20 cellular contexts compared by ENCODE assay signal in genomic region chr15:57044072-57044702, GRCh38.
"Had no signal": no experiment of that assay in that cellular context is flagged by ENCODE, and none has a peak within 500 bp of the region (broad histone marks: within the 10 kb centered on the region; RNA-seq: fewer than 3 reads in every experiment).

No MANE protein-coding gene starts in this region.

- H3K9ac ChIP-seq: neural progenitor cell had no signal

- FAIRE-seq: TTC549 had no signal

- H3K27me3 ChIP-seq: colonic mucosa, esophagus squamous epithelium, heart right ventricle, neural progenitor cell, right atrium auricular region, spleen, thyroid gland had no signal

- H3K27ac ChIP-seq: colonic mucosa, esophagus squamous epithelium, heart right ventricle, neural progenitor cell, right atrium auricular region, spleen, thyroid gland, WERI-Rb-1 had no signal

- H3K36me3 ChIP-seq: colonic mucosa, esophagus squamous epithelium, heart right ventricle, neural progenitor cell, right atrium auricular region, thyroid gland, WERI-Rb-1 had no signal

- H3K4me3 ChIP-seq: colonic mucosa, esophagus squamous epithelium, heart right ventricle, neural progenitor cell, right atrium auricular region, spleen, thyroid gland had no signal

- ATAC-seq: activated naive CD4-positive, alpha-beta T cell treated with anti-CD3 and anti-CD28 coated beads, Interleukin-2, amount 50 U/mL, for 72 hours; left lobe of liver; naive thymus-derived CD4-positive, alpha-beta T cell had no signal

- H2AFZ ChIP-seq: neural progenitor cell had no signal

- H3K4me1 ChIP-seq: colonic mucosa, thyroid gland had no signal

- H3K4me2 ChIP-seq: neural progenitor cell had no signal

- H3K9me3 ChIP-seq: colonic mucosa, esophagus squamous epithelium, heart right ventricle, right atrium auricular region, thyroid gland had no signal

- DNase-seq: activated CD4-positive, alpha-beta T cell treated with anti-CD3 and anti-CD28 coated beads for 1 hour; activated CD4-positive, alpha-beta T cell treated with anti-CD3 and anti-CD28 coated beads, Interleukin-2, amount 50 U/mL, for 1 hour; activated T-cell treated with anti-CD3 and anti-CD28 coated beads, Interleukin-2, amount 50 U/mL, for 1 hour; aorta; colonic mucosa; esophagus squamous epithelium; heart right ventricle; islet precursor cell; naive thymus-derived CD4-positive, alpha-beta T cell; spleen; stimulated activated CD4-positive, alpha-beta T cell treated with anti-CD3 and anti-CD28 coated beads, Interleukin-4, amount 100 ng/mL, for 1 hour; stimulated activated naive CD4-positive, alpha-beta T cell; T-helper 1 cell; thyroid gland; WERI-Rb-1 had no signal
